Comparison of ENCODE assay signal across 8 cellular contexts in the genomic region with DNA sequence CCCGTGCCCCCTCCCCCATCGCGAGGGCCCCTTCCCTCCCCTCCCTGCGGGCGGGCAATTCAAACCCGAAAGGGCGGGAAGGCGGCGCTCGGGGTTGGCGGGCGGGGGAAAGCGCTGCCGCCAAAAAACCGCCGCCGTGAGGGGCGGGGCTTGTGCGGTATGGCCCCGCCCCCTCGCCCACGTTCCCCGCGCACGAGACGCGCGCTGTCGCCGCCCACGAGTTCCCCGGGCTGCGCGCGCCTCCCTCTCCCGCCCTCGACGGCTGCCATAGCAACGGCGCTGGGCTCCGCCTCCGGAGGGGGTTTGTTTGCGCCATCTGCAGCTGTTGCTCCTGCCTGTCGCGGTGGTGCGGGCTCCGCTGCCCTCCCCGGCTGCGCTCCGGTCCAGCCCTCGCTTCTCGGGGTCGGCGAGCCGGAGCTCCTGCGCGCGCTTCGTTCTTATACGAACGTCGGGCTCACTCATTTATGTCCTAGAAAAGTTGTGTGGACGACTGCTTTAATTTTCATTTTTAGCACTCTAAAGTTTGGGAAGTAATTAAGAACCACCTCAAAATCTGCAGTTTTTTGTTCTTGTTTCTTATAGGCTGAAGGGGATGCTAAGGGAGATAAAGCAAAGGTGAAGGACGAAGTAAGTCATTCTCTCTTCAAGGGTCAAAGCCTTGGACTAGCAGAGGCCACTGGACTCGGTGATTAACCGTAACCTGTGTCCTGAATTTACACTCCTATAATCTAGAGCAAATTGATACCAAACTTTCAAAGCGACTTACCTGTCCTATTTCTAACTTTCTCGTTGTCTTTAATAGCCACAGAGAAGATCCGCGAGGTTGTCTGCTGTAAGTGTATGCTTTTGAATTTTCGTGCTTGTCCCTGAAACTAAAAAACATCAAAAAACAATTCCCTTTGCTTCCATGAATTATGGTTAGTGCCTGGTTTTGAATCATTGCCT. TPM values are rescaled to one million over a fixed set of nuclear protein-coding genes. Genes with fewer than 3 reads are reported as not detected.
A peak's percentile ranks its signal among the peaks of the same experiment; 100 is the strongest.
DNase-seq lines count a peak whose midpoint lies in the region; ATAC-seq, FAIRE-seq and TF ChIP-seq lines count a peak whose summit lies in the region.

No MANE protein-coding gene starts in this region.

- DNase-seq in AG20443 (ENCODE audit: low spot score) = peak; percentile 100
- DNase-seq in GM19239 (ENCODE audit: insufficient read length, low spot score) = peak; percentile 75
- DNase-seq in NCI-H524 (lab: John Stamatoyannopoulos, UW) = peak; percentile 82 to 91
- peak; percentile 95 to 96 for DNase-seq in activated CD4-positive, alpha-beta T cell treated with anti-CD3 and anti-CD28 coated beads for 4 hours
- DNase-seq in chondrocyte (ENCODE audit: low spot score) = peak; percentile 98
- DNase-seq in kidney glomerular epithelial cell (lab: John Stamatoyannopoulos, UW) = peak; percentile 79
- DNase-seq in stimulated activated CD4-positive, alpha-beta T cell treated with anti-CD3 and anti-CD28 coated beads, Interleukin-15, amount 100 ng/mL, for 1 hour (ENCODE audit: low read depth in 1 of 2, low spot score in 1 of 2) = peak; percentile 93 to 94

- peak; percentile 81 for ATAC-seq in HG03432 (IDR thresholded peaks at IDR 0.05; ENCODE audit: unreplicated experiment)

- FAIRE-seq in GM19239 (lab: Jason Lieb, UNC) = peak; percentile 84

- peaks cover 25% of the 10 kb centered on the region for H3K36me3 Mint-ChIP-seq in chondrocyte (ENCODE audit: low read depth)

- H3K9me3 Mint-ChIP-seq in chondrocyte (ENCODE audit: low read depth) = no peaks in the 10 kb centered on the region

- peak overlapping the region; percentile 73 for H3K27ac Mint-ChIP-seq in chondrocyte (ENCODE audit: unreplicated experiment)

- peak overlapping the region; percentile 85 for H3K4me3 Mint-ChIP-seq in chondrocyte (ENCODE audit: unreplicated experiment)

- peaks cover 44% of the 10 kb centered on the region for H3K4me1 Mint-ChIP-seq in chondrocyte (ENCODE audit: low read depth)

- no peaks in the 10 kb centered on the region for H3K27me3 Mint-ChIP-seq in chondrocyte (ENCODE audit: low read depth)

- TF ChIP-seq CTCF in chondrocyte (IDR thresholded peaks at IDR 0.05) = no peak

RNA-seq across cellular contexts. Expression of gene HMGN2, which starts 0.9 kb away (rescaled TPM):
- 241 to 314 TPM (median 245 TPM) in 3 replicates for total RNA-seq in chondrocyte

RNA-seq across cellular contexts. Expression of gene DHDDS, which starts 41.1 kb away (rescaled TPM):
- total RNA-seq in chondrocyte = 67.1 to 89.2 TPM (median 78.3 TPM) in 3 replicates

RNA-seq across cellular contexts. Expression of gene RPS6KA1, which starts 56.4 kb away (rescaled TPM):
- total RNA-seq in chondrocyte = 3.6 to 6.3 TPM (median 4.4 TPM) in 3 replicates

Comparison
In these comparisons a context has a peak if more than half of its experiments do, and no peak if none do; other contexts are left out.
1. Peak in every context shown above with its lines: DNase-seq and ATAC-seq.